In genomic region chr5:69364414-69364813, GRCh38 we compare ENCODE assay signal across 8 cellular contexts. TPM values are rescaled to one million over a fixed set of nuclear protein-coding genes. Genes with fewer than 3 reads are reported as not detected.
A peak's percentile ranks its signal among the peaks of the same experiment; 100 is the strongest.
DNase-seq lines count a peak whose midpoint lies in the region; ATAC-seq and TF ChIP-seq lines count a peak whose summit lies in the region.

No MANE protein-coding gene starts in this region.

- H3K9me3 Mint-ChIP-seq in activated CD4-positive, alpha-beta memory T cell treated with anti-CD3 and anti-CD28 coated beads, Interleukin-2, amount 10 ng/mL, durations not matched to agents 7 days and 5 days = no peaks in the 10 kb centered on the region

- H3K4me3 Mint-ChIP-seq in activated CD4-positive, alpha-beta memory T cell treated with anti-CD3 and anti-CD28 coated beads, Interleukin-2, amount 10 ng/mL, durations not matched to agents 7 days and 5 days = no peak overlapping the region

- DNase-seq in AG20443 (ENCODE audit: low spot score) (peak; percentile 14), OCI-M1 (lab: John Stamatoyannopoulos, UW) (peak; percentile 21), fibroblast of the aortic adventitia (ENCODE audit: low read depth) (peak; percentile 10), NCI-H1417 treated with DMSO at 0.1 percent for 48 hours (lab: John Stamatoyannopoulos, UW) (no peak), NCI-H2171 treated with DMSO at 0.1 percent for 48 hours (lab: John Stamatoyannopoulos, UW) (no peak)
- DNase-seq in activated CD4-positive, alpha-beta memory T cell treated with anti-CD3 and anti-CD28 coated beads, Interleukin-2, amount 10 ng/mL, durations not matched to agents 7 days and 5 days = no peak

- peaks cover 30% of the 10 kb centered on the region for H3K4me1 Mint-ChIP-seq in activated CD4-positive, alpha-beta memory T cell treated with anti-CD3 and anti-CD28 coated beads, Interleukin-2, amount 10 ng/mL, durations not matched to agents 7 days and 5 days

- ATAC-seq in GM21526 (IDR thresholded peaks at IDR 0.05; ENCODE audit: low FRiP score, unreplicated experiment) = no peak

- POLR2A ChIA-PET in activated CD4-positive, alpha-beta memory T cell treated with anti-CD3 and anti-CD28 coated beads, Interleukin-2, amount 10 ng/mL, durations not matched to agents 7 days and 5 days (lab: Charles Lee) = no interaction called here

- H3K36me3 Mint-ChIP-seq in activated CD4-positive, alpha-beta memory T cell treated with anti-CD3 and anti-CD28 coated beads, Interleukin-2, amount 10 ng/mL, durations not matched to agents 7 days and 5 days (ENCODE audit: low read depth) = peaks cover 54% of the 10 kb centered on the region

- H3K4me3 ChIP-seq in fibroblast of the aortic adventitia (ENCODE audit: low read depth, low read length) = no peak overlapping the region

- TF ChIP-seq CTCF in GM12874 (IDR thresholded peaks at IDR 0.05; ENCODE audit: insufficient read depth, low read depth, low read length) (peak; percentile 41; the same call in 1 of the 2 replicates), fibroblast of the aortic adventitia (IDR thresholded peaks at IDR 0.05; ENCODE audit: insufficient read depth, low read length) (peak; percentile 48)

- CTCF ChIA-PET in activated CD4-positive, alpha-beta memory T cell treated with anti-CD3 and anti-CD28 coated beads, Interleukin-2, amount 10 ng/mL, durations not matched to agents 7 days and 5 days (lab: Charles Lee) = interaction anchor here (1.4 kb wide), 1 partner anchor 271 kb away, joined by 4 read pairs; the partner anchor contains the start of gene SLC30A5

- H3K27ac Mint-ChIP-seq in activated CD4-positive, alpha-beta memory T cell treated with anti-CD3 and anti-CD28 coated beads, Interleukin-2, amount 10 ng/mL, durations not matched to agents 7 days and 5 days = no peak overlapping the region

- no peaks in the 10 kb centered on the region for H3K27me3 Mint-ChIP-seq in activated CD4-positive, alpha-beta memory T cell treated with anti-CD3 and anti-CD28 coated beads, Interleukin-2, amount 10 ng/mL, durations not matched to agents 7 days and 5 days

RNA-seq across cellular contexts. Expression of gene AK6, which starts 4.9 kb away (rescaled TPM):
- total RNA-seq in fibroblast of the aortic adventitia (ENCODE audit: low replicate concordance) = 47.3 and 55.2 TPM in 2 replicates
- 10 to 100 TPM; 30.9 to 31.2 TPM for total RNA-seq in activated CD4-positive, alpha-beta memory T cell treated with anti-CD3 and anti-CD28 coated beads, Interleukin-2, amount 10 ng/mL, durations not matched to agents 7 days and 5 days

RNA-seq across cellular contexts. Expression of gene TAF9, which starts 4.9 kb away (rescaled TPM):
- 29.3 and 86.2 TPM in 2 replicates for total RNA-seq in fibroblast of the aortic adventitia (ENCODE audit: low replicate concordance)
- total RNA-seq in activated CD4-positive, alpha-beta memory T cell treated with anti-CD3 and anti-CD28 coated beads, Interleukin-2, amount 10 ng/mL, durations not matched to agents 7 days and 5 days = 10 to 100 TPM; 46.8 to 47.2 TPM

RNA-seq across cellular contexts. Expression of gene RAD17, which starts 5.2 kb away (rescaled TPM):
- 26.1 and 28.6 TPM in 2 replicates for total RNA-seq in fibroblast of the aortic adventitia (ENCODE audit: low replicate concordance)
- 10 to 100 TPM; 26.2 to 26.7 TPM for total RNA-seq in activated CD4-positive, alpha-beta memory T cell treated with anti-CD3 and anti-CD28 coated beads, Interleukin-2, amount 10 ng/mL, durations not matched to agents 7 days and 5 days

RNA-seq across cellular contexts. Expression of gene CCDC125, which starts 31.8 kb away (rescaled TPM):
- 8.8 and 9.6 TPM in 2 replicates for total RNA-seq in fibroblast of the aortic adventitia (ENCODE audit: low replicate concordance)
- 10 to 100 TPM in 1 of 2 experiments, 1 to 10 TPM in 1; 8.8 to 10.4 TPM for total RNA-seq in activated CD4-positive, alpha-beta memory T cell treated with anti-CD3 and anti-CD28 coated beads, Interleukin-2, amount 10 ng/mL, durations not matched to agents 7 days and 5 days

RNA-seq across cellular contexts. Expression of gene MARVELD2, which starts 50.5 kb away (rescaled TPM):
- total RNA-seq in fibroblast of the aortic adventitia (ENCODE audit: low replicate concordance) = 0.63 and 0.65 TPM in 2 replicates
- under 1 TPM; 0.18 to 0.23 TPM for total RNA-seq in activated CD4-positive, alpha-beta memory T cell treated with anti-CD3 and anti-CD28 coated beads, Interleukin-2, amount 10 ng/mL, durations not matched to agents 7 days and 5 days

Comparison
In these comparisons a context has a peak if more than half of its experiments do, and no peak if none do; other contexts are left out.
1. DNase-seq: peak in AG20443 (single experiment), OCI-M1 (single experiment) and fibroblast of the aortic adventitia (single experiment); none in NCI-H1417 treated with DMSO at 0.1 percent for 48 hours (single experiment), activated CD4-positive, alpha-beta memory T cell treated with anti-CD3 and anti-CD28 coated beads, Interleukin-2, amount 10 ng/mL, durations not matched to agents 7 days and 5 days (single experiment) and NCI-H2171 treated with DMSO at 0.1 percent for 48 hours (single experiment).